ENCODE assay signal across 1 cellular context in the genomic region with DNA sequence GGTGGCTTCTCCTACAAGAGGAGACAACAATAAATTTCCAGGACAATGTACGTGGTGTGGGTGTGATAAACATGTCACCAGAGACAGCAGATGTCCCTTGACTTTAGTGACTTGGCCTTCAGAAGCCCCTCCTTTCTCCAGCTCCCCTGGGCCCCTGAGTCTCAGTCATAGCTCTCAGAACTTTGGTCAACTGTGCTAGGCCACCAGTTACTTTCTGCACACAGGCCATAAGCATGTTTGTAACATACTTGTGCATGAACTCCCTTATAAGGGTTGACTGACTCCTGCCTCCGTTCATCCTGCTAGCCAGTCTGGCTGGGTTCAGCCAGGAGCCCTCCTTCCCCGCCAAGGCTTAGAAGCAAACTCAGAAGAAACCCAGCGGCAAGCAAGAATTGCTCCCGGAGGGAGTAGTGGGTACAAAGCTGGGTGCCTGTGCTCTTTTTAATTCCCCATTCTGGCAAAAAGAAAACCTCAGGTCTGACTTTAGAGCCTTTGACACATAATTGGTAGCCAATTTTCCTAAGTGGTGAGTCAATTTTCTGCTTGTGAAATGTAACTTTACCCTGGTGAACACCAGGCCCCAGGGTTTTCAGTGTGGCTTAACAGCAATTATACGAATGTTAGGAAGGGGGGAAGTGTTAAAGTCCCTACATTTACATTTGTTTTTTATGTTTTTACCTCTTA.
TF ChIP-seq lines count a peak whose summit lies in the region.

No MANE protein-coding gene starts in this region.

TF ChIP-seq in GM12878, 131 proteins besides CTCF, POLR2A, EP300 and RAD21 (continued from another document):
- TF ChIP-seq CUX1 (IDR thresholded peaks at IDR 0.05; ENCODE audit: insufficient replicate concordance, low read depth, low read length) (peak; percentile 64), HDGF (IDR thresholded peaks at IDR 0.05) (peak; percentile 52; the same call in 1 of the 2 replicates), CREB1 (IDR thresholded peaks at IDR 0.05; ENCODE audit: low read depth) (no peak), MTA2 (IDR thresholded peaks at IDR 0.05; ENCODE audit: low read depth) (peak; percentile 59), EED (IDR thresholded peaks at IDR 0.05; ENCODE audit: low read depth) (no peak), MEF2A (IDR thresholded peaks at IDR 0.05; ENCODE audit: insufficient read depth, low read depth, low read length) (no peak), STAT1 (conservative IDR thresholded peaks at IDR 0.05) (no peak), CEBPB (IDR thresholded peaks at IDR 0.05; ENCODE audit: borderline replicate concordance in 1 of 2, low read depth in 2 of 2, low read length in 2 of 2) (no peak), HDAC2 (IDR thresholded peaks at IDR 0.05) (no peak), EZH2 (IDR thresholded peaks at IDR 0.05; ENCODE audit: borderline replicate concordance, control insufficient read depth, low read depth, low read length) (no peak), PBX3 (IDR thresholded peaks at IDR 0.05; ENCODE audit: insufficient replicate concordance, low read depth, low read length) (no peak), KAT2A (conservative IDR thresholded peaks at IDR 0.05; ENCODE audit: control insufficient read depth, low read depth, low read length) (no peak), BRCA1 (IDR thresholded peaks at IDR 0.05; ENCODE audit: low read depth, low read length) (no peak), IRF5 (IDR thresholded peaks at IDR 0.05; ENCODE audit: borderline replicate concordance) (no peak), ATF7 (IDR thresholded peaks at IDR 0.05; ENCODE audit: low read depth) (no peak), IKZF1 (conservative IDR thresholded peaks at IDR 0.05) (peak; percentile 39), CHD2 (IDR thresholded peaks at IDR 0.05; ENCODE audit: borderline replicate concordance, low read depth, low read length) (no peak)
- TF ChIP-seq, protein P1, sequence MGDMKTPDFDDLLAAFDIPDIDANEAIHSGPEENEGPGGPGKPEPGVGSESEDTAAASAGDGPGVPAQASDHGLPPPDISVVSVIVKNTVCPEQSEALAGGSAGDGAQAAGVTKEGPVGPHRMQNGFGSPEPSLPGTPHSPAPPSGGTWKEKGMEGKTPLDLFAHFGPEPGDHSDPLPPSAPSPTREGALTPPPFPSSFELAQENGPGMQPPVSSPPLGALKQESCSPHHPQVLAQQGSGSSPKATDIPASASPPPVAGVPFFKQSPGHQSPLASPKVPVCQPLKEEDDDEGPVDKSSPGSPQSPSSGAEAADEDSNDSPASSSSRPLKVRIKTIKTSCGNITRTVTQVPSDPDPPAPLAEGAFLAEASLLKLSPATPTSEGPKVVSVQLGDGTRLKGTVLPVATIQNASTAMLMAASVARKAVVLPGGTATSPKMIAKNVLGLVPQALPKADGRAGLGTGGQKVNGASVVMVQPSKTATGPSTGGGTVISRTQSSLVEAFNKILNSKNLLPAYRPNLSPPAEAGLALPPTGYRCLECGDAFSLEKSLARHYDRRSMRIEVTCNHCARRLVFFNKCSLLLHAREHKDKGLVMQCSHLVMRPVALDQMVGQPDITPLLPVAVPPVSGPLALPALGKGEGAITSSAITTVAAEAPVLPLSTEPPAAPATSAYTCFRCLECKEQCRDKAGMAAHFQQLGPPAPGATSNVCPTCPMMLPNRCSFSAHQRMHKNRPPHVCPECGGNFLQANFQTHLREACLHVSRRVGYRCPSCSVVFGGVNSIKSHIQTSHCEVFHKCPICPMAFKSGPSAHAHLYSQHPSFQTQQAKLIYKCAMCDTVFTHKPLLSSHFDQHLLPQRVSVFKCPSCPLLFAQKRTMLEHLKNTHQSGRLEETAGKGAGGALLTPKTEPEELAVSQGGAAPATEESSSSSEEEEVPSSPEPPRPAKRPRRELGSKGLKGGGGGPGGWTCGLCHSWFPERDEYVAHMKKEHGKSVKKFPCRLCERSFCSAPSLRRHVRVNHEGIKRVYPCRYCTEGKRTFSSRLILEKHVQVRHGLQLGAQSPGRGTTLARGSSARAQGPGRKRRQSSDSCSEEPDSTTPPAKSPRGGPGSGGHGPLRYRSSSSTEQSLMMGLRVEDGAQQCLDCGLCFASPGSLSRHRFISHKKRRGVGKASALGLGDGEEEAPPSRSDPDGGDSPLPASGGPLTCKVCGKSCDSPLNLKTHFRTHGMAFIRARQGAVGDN (IDR thresholded peaks at IDR 0.05), result peak; percentile 69
